Comparison of ENCODE assay signal across 1 cellular context in the genomic region with DNA sequence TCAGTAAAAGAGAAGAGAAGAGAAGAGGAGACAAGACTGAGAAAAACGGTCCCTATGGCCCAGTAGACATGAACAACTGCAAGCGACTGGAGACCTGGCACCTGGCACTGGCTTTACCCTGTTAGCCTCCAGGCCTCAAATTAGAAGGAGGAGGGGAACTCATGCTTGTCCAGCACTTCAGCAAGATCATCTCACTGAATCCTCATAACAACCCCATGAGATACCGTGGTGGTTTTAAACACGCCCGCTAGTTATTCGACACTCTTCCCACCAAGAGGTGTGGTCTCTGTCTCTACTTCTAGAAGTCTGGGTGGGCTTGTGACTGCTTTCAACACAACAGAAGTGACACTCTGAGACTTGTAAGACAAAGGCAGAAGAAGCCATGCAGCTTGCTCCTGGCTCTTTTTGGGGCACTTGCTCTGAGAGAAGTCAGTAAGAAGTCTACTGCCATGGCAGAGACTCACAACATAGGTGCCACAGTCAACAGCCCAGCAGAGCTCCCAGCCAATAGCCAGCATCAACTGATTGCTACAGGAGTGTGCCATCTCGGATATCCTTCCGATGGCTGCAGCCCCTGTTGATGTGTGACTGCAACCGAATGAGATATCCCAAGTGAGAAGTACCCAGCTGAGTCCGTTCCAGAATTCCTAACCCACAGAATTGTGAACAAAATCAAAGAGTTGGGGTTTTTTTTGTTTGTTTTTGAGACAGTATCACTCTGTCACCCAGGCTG.
TF ChIP-seq lines count a peak whose summit lies in the region.

No MANE protein-coding gene starts in this region.

TF ChIP-seq in GM23338, 12 proteins besides CTCF, POLR2A, EP300 and RAD21:
- TF ChIP-seq, protein P1, sequence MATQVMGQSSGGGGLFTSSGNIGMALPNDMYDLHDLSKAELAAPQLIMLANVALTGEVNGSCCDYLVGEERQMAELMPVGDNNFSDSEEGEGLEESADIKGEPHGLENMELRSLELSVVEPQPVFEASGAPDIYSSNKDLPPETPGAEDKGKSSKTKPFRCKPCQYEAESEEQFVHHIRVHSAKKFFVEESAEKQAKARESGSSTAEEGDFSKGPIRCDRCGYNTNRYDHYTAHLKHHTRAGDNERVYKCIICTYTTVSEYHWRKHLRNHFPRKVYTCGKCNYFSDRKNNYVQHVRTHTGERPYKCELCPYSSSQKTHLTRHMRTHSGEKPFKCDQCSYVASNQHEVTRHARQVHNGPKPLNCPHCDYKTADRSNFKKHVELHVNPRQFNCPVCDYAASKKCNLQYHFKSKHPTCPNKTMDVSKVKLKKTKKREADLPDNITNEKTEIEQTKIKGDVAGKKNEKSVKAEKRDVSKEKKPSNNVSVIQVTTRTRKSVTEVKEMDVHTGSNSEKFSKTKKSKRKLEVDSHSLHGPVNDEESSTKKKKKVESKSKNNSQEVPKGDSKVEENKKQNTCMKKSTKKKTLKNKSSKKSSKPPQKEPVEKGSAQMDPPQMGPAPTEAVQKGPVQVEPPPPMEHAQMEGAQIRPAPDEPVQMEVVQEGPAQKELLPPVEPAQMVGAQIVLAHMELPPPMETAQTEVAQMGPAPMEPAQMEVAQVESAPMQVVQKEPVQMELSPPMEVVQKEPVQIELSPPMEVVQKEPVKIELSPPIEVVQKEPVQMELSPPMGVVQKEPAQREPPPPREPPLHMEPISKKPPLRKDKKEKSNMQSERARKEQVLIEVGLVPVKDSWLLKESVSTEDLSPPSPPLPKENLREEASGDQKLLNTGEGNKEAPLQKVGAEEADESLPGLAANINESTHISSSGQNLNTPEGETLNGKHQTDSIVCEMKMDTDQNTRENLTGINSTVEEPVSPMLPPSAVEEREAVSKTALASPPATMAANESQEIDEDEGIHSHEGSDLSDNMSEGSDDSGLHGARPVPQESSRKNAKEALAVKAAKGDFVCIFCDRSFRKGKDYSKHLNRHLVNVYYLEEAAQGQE (IDR thresholded peaks at IDR 0.05; ENCODE audit: unreplicated experiment) = no peak
- TF ChIP-seq POLR2AphosphoS5 (IDR thresholded peaks at IDR 0.05; ENCODE audit: low read depth) (no peak), ZNF114 (CRISPR knock-in tag; IDR thresholded peaks at IDR 0.05) (no peak)
